Comparison of ENCODE assay signal across 8 cellular contexts in the genomic region with DNA sequence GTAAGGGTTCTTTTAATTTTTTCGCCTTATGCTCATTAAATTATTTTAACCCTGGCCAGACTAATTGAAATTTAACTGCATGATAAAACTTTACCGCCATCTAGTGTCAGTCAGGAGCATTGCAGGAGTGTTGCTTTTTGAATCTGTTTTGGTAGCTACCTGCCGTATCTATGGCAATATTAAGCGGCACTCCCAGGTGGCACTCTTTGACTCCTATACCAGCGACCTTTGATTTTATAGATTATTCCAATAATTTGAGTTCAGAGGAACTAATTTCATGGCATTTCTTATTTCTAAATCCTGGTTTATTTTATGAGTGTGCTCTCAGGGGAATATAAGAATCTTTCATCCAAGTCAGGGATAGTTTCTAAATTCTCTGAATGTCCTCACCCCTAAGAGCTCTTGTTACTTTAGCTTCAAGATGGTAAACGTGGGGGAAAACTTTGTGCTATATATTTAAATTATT.
A peak's percentile ranks its signal among the peaks of the same experiment; 100 is the strongest.
DNase-seq lines count a peak whose midpoint lies in the region; ATAC-seq, FAIRE-seq and TF ChIP-seq lines count a peak whose summit lies in the region.

No MANE protein-coding gene starts in this region.

- peak; percentile 55 for DNase-seq in Jurkat, Clone E6-1 (ENCODE audit: low read depth, low spot score)
- DNase-seq in RKO (ENCODE audit: low spot score) = peak; percentile 56
- peak; percentile 69 for DNase-seq in astrocyte of the hippocampus (ENCODE audit: low read depth, low spot score)
- DNase-seq in stimulated activated CD4-positive, alpha-beta T cell treated with anti-CD3 and anti-CD28 coated beads, Interleukin-4, amount 100 ng/mL, for 24 hours = peak; percentile 60

- peak; percentile 96 for FAIRE-seq in islet of Langerhans (lab: Jason Lieb, UNC)

- H3K27ac ChIP-seq in C4-2B = no peak overlapping the region

- no peak overlapping the region for H3K4me3 ChIP-seq in Jurkat, Clone E6-1 (ENCODE audit: low read length)

- ATAC-seq in GM18861 (IDR thresholded peaks at IDR 0.05; ENCODE audit: unreplicated experiment) = peak; percentile 46
- ATAC-seq in HG03025 (IDR thresholded peaks at IDR 0.05; ENCODE audit: low FRiP score, unreplicated experiment) = no peak

- peak; percentile 99 for TF ChIP-seq CTCF in C4-2B (conservative IDR thresholded peaks at IDR 0.05)
